ENCODE assay signal across 1 cellular context in the genomic region with DNA sequence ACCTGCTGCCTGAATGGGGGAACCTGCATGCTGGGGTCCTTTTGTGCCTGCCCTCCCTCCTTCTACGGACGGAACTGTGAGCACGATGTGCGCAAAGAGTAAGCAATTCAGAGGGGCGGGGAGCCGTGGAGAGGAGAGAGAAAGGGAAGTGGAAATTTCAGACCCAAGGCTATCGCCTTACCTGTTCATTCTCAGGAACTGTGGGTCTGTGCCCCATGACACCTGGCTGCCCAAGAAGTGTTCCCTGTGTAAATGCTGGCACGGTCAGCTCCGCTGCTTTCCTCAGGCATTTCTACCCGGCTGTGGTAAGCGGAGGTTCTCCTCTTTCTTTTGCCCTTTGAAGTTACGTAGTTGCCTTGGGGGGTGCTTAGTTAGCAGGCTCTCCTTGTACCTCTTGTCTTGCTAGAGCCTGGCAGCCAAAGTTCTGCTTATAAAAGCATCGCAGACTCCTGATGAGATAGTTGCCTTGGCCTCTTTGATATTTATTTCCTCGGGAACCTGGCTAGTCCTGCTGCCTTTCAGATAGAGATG.
TF ChIP-seq lines count a peak whose summit lies in the region.

No MANE protein-coding gene starts in this region.

TF ChIP-seq in GM23338, 12 proteins besides CTCF, POLR2A, EP300 and RAD21 (continued from another document):
- TF ChIP-seq, protein P1, sequence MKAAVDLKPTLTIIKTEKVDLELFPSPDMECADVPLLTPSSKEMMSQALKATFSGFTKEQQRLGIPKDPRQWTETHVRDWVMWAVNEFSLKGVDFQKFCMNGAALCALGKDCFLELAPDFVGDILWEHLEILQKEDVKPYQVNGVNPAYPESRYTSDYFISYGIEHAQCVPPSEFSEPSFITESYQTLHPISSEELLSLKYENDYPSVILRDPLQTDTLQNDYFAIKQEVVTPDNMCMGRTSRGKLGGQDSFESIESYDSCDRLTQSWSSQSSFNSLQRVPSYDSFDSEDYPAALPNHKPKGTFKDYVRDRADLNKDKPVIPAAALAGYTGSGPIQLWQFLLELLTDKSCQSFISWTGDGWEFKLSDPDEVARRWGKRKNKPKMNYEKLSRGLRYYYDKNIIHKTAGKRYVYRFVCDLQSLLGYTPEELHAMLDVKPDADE (IDR thresholded peaks at IDR 0.05), result no peak
- TF ChIP-seq, protein P2, sequence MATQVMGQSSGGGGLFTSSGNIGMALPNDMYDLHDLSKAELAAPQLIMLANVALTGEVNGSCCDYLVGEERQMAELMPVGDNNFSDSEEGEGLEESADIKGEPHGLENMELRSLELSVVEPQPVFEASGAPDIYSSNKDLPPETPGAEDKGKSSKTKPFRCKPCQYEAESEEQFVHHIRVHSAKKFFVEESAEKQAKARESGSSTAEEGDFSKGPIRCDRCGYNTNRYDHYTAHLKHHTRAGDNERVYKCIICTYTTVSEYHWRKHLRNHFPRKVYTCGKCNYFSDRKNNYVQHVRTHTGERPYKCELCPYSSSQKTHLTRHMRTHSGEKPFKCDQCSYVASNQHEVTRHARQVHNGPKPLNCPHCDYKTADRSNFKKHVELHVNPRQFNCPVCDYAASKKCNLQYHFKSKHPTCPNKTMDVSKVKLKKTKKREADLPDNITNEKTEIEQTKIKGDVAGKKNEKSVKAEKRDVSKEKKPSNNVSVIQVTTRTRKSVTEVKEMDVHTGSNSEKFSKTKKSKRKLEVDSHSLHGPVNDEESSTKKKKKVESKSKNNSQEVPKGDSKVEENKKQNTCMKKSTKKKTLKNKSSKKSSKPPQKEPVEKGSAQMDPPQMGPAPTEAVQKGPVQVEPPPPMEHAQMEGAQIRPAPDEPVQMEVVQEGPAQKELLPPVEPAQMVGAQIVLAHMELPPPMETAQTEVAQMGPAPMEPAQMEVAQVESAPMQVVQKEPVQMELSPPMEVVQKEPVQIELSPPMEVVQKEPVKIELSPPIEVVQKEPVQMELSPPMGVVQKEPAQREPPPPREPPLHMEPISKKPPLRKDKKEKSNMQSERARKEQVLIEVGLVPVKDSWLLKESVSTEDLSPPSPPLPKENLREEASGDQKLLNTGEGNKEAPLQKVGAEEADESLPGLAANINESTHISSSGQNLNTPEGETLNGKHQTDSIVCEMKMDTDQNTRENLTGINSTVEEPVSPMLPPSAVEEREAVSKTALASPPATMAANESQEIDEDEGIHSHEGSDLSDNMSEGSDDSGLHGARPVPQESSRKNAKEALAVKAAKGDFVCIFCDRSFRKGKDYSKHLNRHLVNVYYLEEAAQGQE (IDR thresholded peaks at IDR 0.05; ENCODE audit: unreplicated experiment), result no peak
- TF ChIP-seq ZNF114 (CRISPR knock-in tag; IDR thresholded peaks at IDR 0.05) (no peak), ZNF331 (CRISPR knock-in tag; IDR thresholded peaks at IDR 0.05; ENCODE audit: low read depth) (no peak), EZH2phosphoT487 (IDR thresholded peaks at IDR 0.05; ENCODE audit: unreplicated experiment) (no peak)
- TF ChIP-seq, protein P3, sequence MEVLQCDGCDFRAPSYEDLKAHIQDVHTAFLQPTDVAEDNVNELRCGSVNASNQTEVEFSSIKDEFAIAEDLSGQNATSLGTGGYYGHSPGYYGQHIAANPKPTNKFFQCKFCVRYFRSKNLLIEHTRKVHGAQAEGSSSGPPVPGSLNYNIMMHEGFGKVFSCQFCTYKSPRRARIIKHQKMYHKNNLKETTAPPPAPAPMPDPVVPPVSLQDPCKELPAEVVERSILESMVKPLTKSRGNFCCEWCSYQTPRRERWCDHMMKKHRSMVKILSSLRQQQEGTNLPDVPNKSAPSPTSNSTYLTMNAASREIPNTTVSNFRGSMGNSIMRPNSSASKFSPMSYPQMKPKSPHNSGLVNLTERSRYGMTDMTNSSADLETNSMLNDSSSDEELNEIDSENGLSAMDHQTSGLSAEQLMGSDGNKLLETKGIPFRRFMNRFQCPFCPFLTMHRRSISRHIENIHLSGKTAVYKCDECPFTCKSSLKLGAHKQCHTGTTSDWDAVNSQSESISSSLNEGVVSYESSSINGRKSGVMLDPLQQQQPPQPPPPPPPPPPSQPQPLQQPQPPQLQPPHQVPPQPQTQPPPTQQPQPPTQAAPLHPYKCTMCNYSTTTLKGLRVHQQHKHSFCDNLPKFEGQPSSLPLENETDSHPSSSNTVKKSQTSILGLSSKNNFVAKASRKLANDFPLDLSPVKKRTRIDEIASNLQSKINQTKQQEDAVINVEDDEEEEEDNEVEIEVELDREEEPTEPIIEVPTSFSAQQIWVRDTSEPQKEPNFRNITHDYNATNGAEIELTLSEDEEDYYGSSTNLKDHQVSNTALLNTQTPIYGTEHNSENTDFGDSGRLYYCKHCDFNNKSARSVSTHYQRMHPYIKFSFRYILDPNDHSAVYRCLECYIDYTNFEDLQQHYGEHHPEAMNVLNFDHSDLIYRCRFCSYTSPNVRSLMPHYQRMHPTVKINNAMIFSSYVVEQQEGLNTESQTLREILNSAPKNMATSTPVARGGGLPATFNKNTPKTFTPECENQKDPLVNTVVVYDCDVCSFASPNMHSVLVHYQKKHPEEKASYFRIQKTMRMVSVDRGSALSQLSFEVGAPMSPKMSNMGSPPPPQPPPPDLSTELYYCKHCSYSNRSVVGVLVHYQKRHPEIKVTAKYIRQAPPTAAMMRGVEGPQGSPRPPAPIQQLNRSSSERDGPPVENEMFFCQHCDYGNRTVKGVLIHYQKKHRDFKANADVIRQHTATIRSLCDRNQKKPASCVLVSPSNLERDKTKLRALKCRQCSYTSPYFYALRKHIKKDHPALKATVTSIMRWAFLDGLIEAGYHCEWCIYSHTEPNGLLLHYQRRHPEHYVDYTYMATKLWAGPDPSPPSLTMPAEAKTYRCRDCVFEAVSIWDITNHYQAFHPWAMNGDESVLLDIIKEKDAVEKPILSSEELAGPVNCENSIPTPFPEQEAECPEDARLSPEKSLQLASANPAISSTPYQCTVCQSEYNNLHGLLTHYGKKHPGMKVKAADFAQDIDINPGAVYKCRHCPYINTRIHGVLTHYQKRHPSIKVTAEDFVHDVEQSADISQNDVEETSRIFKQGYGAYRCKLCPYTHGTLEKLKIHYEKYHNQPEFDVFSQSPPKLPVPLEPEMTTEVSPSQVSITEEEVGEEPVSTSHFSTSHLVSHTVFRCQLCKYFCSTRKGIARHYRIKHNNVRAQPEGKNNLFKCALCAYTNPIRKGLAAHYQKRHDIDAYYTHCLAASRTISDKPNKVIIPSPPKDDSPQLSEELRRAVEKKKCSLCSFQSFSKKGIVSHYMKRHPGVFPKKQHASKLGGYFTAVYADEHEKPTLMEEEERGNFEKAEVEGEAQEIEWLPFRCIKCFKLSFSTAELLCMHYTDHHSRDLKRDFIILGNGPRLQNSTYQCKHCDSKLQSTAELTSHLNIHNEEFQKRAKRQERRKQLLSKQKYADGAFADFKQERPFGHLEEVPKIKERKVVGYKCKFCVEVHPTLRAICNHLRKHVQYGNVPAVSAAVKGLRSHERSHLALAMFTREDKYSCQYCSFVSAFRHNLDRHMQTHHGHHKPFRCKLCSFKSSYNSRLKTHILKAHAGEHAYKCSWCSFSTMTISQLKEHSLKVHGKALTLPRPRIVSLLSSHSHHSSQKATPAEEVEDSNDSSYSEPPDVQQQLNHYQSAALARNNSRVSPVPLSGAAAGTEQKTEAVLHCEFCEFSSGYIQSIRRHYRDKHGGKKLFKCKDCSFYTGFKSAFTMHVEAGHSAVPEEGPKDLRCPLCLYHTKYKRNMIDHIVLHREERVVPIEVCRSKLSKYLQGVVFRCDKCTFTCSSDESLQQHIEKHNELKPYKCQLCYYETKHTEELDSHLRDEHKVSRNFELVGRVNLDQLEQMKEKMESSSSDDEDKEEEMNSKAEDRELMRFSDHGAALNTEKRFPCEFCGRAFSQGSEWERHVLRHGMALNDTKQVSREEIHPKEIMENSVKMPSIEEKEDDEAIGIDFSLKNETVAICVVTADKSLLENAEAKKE (CRISPR knock-in tag; IDR thresholded peaks at IDR 0.05), result no peak
TF ChIP-seq in GM23338: peak in this region for 0.
